In genomic region chr21:43692949-43693348, GRCh38 we compare ENCODE assay signal across 33 cellular contexts.
"Had no signal": no experiment of that assay in that cellular context is flagged by ENCODE, and none has a peak within 500 bp of the region (broad histone marks: within the 10 kb centered on the region; RNA-seq: fewer than 3 reads in every experiment).

No MANE protein-coding gene starts in this region.

- H3K27ac Mint-ChIP-seq: activated CD4-positive, alpha-beta memory T cell treated with anti-CD3 and anti-CD28 coated beads, Interleukin-2, amount 10 ng/mL, durations not matched to agents 7 days and 5 days; activated CD4-positive, alpha-beta T cell treated with anti-CD3 and anti-CD28 coated beads, Interleukin-2, amount 10 ng/mL, durations not matched to agents 24 days and 14 days; activated naive CD4-positive, alpha-beta T cell treated with anti-CD3 and anti-CD28 coated beads for 36 hours; endodermal cell; immature natural killer cell; stimulated activated naive CD8-positive, alpha-beta T cell treated with anti-CD3 and anti-CD28 coated beads, Interleukin-15, Interleukin-2, amounts not matched to agents 100 ng/mL and 50 ng/mL, for 24 hours; T-helper 17 cell; type B pancreatic cell had no signal

- H3K27me3 Mint-ChIP-seq: activated CD4-positive, alpha-beta memory T cell treated with anti-CD3 and anti-CD28 coated beads, Interleukin-2, amount 10 ng/mL, durations not matched to agents 7 days and 5 days; activated CD4-positive, alpha-beta T cell treated with anti-CD3 and anti-CD28 coated beads, Interleukin-2, amount 10 ng/mL, durations not matched to agents 24 days and 14 days; activated naive CD8-positive, alpha-beta T cell treated with anti-CD3 and anti-CD28 coated beads for 36 hours; stimulated activated naive CD8-positive, alpha-beta T cell treated with anti-CD3 and anti-CD28 coated beads, Interleukin-15, Interleukin-2, amounts not matched to agents 100 ng/mL and 50 ng/mL, for 24 hours; T-helper 17 cell; type B pancreatic cell had no signal

- H3K4me3 ChIP-seq: adrenal gland, body of pancreas, coronary artery, heart left ventricle, lung, mucosa of descending colon, pancreas, psoas muscle, smooth muscle cell, thoracic aorta, vagina had no signal

- DNase-seq: activated CD4-positive, alpha-beta memory T cell treated with anti-CD3 and anti-CD28 coated beads, Interleukin-2, amount 10 ng/mL, durations not matched to agents 7 days and 5 days; activated CD4-positive, alpha-beta T cell treated with anti-CD3 and anti-CD28 coated beads, Interleukin-2, amount 10 ng/mL, durations not matched to agents 24 days and 14 days; activated naive CD4-positive, alpha-beta T cell treated with anti-CD3 and anti-CD28 coated beads for 36 hours; activated naive CD8-positive, alpha-beta T cell treated with anti-CD3 and anti-CD28 coated beads for 36 hours; activated T-cell treated with anti-CD3 and anti-CD28 coated beads, Interleukin-2, amount 50 U/mL, for 48 hours; adrenal gland; body of pancreas; cerebellar nuclear complex; endodermal cell; foreskin fibroblast; heart left ventricle; hypothalamus; immature natural killer cell; kidney glomerular epithelial cell; mesendoderm; mucosa of descending colon; nephron progenitor cell; psoas muscle; stimulated activated CD4-positive, alpha-beta T cell treated with anti-CD3 and anti-CD28 coated beads, Interleukin-15, amount 100 ng/mL, for 24 hours; T-helper 17 cell; T1000; WERI-Rb-1 had no signal

- H3K9me3 ChIP-seq: adrenal gland, body of pancreas, heart left ventricle, mucosa of descending colon, pancreas, psoas muscle, thoracic aorta, vagina had no signal

- H3K4me3 Mint-ChIP-seq: activated CD4-positive, alpha-beta memory T cell treated with anti-CD3 and anti-CD28 coated beads, Interleukin-2, amount 10 ng/mL, durations not matched to agents 7 days and 5 days; activated CD4-positive, alpha-beta T cell treated with anti-CD3 and anti-CD28 coated beads, Interleukin-2, amount 10 ng/mL, durations not matched to agents 24 days and 14 days; activated naive CD4-positive, alpha-beta T cell treated with anti-CD3 and anti-CD28 coated beads for 36 hours; activated naive CD8-positive, alpha-beta T cell treated with anti-CD3 and anti-CD28 coated beads for 36 hours; endodermal cell; immature natural killer cell; nephron progenitor cell; stimulated activated naive CD8-positive, alpha-beta T cell treated with anti-CD3 and anti-CD28 coated beads, Interleukin-15, Interleukin-2, amounts not matched to agents 100 ng/mL and 50 ng/mL, for 24 hours; T-helper 17 cell; type B pancreatic cell had no signal

- H3K4me1 Mint-ChIP-seq: activated CD4-positive, alpha-beta memory T cell treated with anti-CD3 and anti-CD28 coated beads, Interleukin-2, amount 10 ng/mL, durations not matched to agents 7 days and 5 days; endodermal cell; immature natural killer cell had no signal

- ATAC-seq: activated CD4-positive, CD25-positive, alpha-beta regulatory T cell treated with anti-CD3 and anti-CD28 coated beads, Interleukin-2, amount 50 U/mL, for 24 hours; body of pancreas; esophagus mucosa; heart left ventricle; left lobe of liver; mucosa of descending colon; pancreas; psoas muscle; T-helper 17 cell had no signal

- H3K27ac ChIP-seq: adrenal gland, body of pancreas, coronary artery, heart left ventricle, pancreas, psoas muscle, thoracic aorta, vagina, WERI-Rb-1 had no signal

- H3K27me3 ChIP-seq: adrenal gland, body of pancreas, heart left ventricle, pancreas, vagina had no signal

- H3K9me3 Mint-ChIP-seq: activated CD4-positive, alpha-beta memory T cell treated with anti-CD3 and anti-CD28 coated beads, Interleukin-2, amount 10 ng/mL, durations not matched to agents 7 days and 5 days; activated CD4-positive, alpha-beta T cell treated with anti-CD3 and anti-CD28 coated beads, Interleukin-2, amount 10 ng/mL, durations not matched to agents 24 days and 14 days; activated naive CD4-positive, alpha-beta T cell treated with anti-CD3 and anti-CD28 coated beads for 36 hours; endodermal cell; immature natural killer cell; nephron progenitor cell; stimulated activated naive CD8-positive, alpha-beta T cell treated with anti-CD3 and anti-CD28 coated beads, Interleukin-15, Interleukin-2, amounts not matched to agents 100 ng/mL and 50 ng/mL, for 24 hours; type B pancreatic cell had no signal

- H3K4me2 ChIP-seq: smooth muscle cell had no signal

- H3K4me1 ChIP-seq: adrenal gland, body of pancreas, pancreas, psoas muscle, vagina had no signal
